ENCODE assay signal across 1 cellular context in genomic region chr7:36092221-36092771, GRCh38.
TF ChIP-seq lines count a peak whose summit lies in the region.

No MANE protein-coding gene starts in this region.

TF ChIP-seq in K562, 482 proteins besides CTCF, POLR2A, EP300 and RAD21 (continued from another document and continues in another):
- peak; percentile 98 for TF ChIP-seq PRDM10 (IDR thresholded peaks at IDR 0.05; ENCODE audit: partially characterized antibody)
- TF ChIP-seq CBX3 (IDR thresholded peaks at IDR 0.05; ENCODE audit: borderline replicate concordance in 1 of 2, low read length in 2 of 2): no peak
- peak; percentile 89 for TF ChIP-seq TAL1 (IDR thresholded peaks at IDR 0.05)
- peak in 1 of 2 experiments; percentile 38; a peak in 1 of 4 replicates for TF ChIP-seq HDAC1 (IDR thresholded peaks at IDR 0.05)
- TF ChIP-seq HINFP (tag; conservative IDR thresholded peaks at IDR 0.05; ENCODE audit: low read depth): peak; percentile 63; the same call in 1 of the 2 replicates
- TF ChIP-seq ZNF592 (IDR thresholded peaks at IDR 0.05): 0 out of 2 replicates have a peak, but pooled peaks have one; percentile 26
- no peak for TF ChIP-seq POLR2AphosphoS2 (IDR thresholded peaks at IDR 0.05; ENCODE audit: low read length)
- peak; percentile 93 for TF ChIP-seq TCF3 (CRISPR knock-in tag; IDR thresholded peaks at IDR 0.05)
- peak; percentile 60 for TF ChIP-seq L3MBTL2 (IDR thresholded peaks at IDR 0.05)
- no peak for TF ChIP-seq PRMT5 (CRISPR knock-in tag; IDR thresholded peaks at IDR 0.05)
- no peak for TF ChIP-seq E4F1 (CRISPR knock-in tag; IDR thresholded peaks at IDR 0.05; ENCODE audit: borderline replicate concordance)
- TF ChIP-seq PTBP1 (IDR thresholded peaks at IDR 0.05; ENCODE audit: low read depth, low read length): no peak
- no peak for TF ChIP-seq ARID3A (IDR thresholded peaks at IDR 0.05; ENCODE audit: borderline replicate concordance, low read depth, low read length)
- TF ChIP-seq STAG1 (CRISPR knock-in tag; IDR thresholded peaks at IDR 0.05; ENCODE audit: borderline replicate concordance): no peak
- peak; percentile 68 for TF ChIP-seq CCNT2 (IDR thresholded peaks at IDR 0.05; ENCODE audit: borderline replicate concordance, extremely low read depth, insufficient read length, low read depth, low read length)
- TF ChIP-seq DPF2 (IDR thresholded peaks at IDR 0.05): peak; percentile 85
- TF ChIP-seq ARID1B (IDR thresholded peaks at IDR 0.05): peak; percentile 93
- TF ChIP-seq CC2D1A (IDR thresholded peaks at IDR 0.05): peak; percentile 23; the same call in 1 of the 2 replicates
- TF ChIP-seq TEAD4 (IDR thresholded peaks at IDR 0.05; ENCODE audit: low read length): peak; percentile 79
- TF ChIP-seq TEAD4 (CRISPR knock-in tag; IDR thresholded peaks at IDR 0.05; ENCODE audit: borderline replicate concordance): no peak
- TF ChIP-seq ELF4 (CRISPR knock-in tag; IDR thresholded peaks at IDR 0.05): no peak
- TF ChIP-seq SOX6 (IDR thresholded peaks at IDR 0.05): peak; percentile 65; the same call in 1 of the 2 replicates
- peak in 1 of 2 experiments; percentile 90; a peak in 2 of 4 replicates for TF ChIP-seq NONO (IDR thresholded peaks at IDR 0.05; ENCODE audit: low read depth in 2 of 2, low read length in 1 of 2)
- TF ChIP-seq ZNF551 (CRISPR knock-in tag; IDR thresholded peaks at IDR 0.05): no peak
- TF ChIP-seq ZMIZ1 (IDR thresholded peaks at IDR 0.05; ENCODE audit: low read depth in 2 of 2, low read length in 2 of 2): peak in 1 of 2 experiments; percentile 62; a peak in 1 of 4 replicates
- TF ChIP-seq HMGN3 (IDR thresholded peaks at IDR 0.05; ENCODE audit: borderline replicate concordance, extremely low read depth, insufficient read length, low read depth, low read length): peak; percentile 51
- TF ChIP-seq CBFA2T2 (conservative IDR thresholded peaks at IDR 0.05): peak; percentile 79
- TF ChIP-seq NCOR1 (IDR thresholded peaks at IDR 0.05): peak; percentile 85
- peak; percentile 67; the same call in 1 of the 2 replicates for TF ChIP-seq SMARCA4 (IDR thresholded peaks at IDR 0.05)
- peak in 1 of 2 experiments; percentile 10 for TF ChIP-seq E2F6 (IDR thresholded peaks at IDR 0.05; ENCODE audit: borderline replicate concordance in 1 of 2, extremely low read depth in 1 of 2, insufficient read depth in 1 of 2, insufficient read length in 1 of 2, low read depth in 1 of 2, low read length in 1 of 2, poor library complexity in 1 of 2, severe bottlenecking in 1 of 2)
- peak; percentile 45; the same call in 1 of the 2 replicates for TF ChIP-seq CXXC5 (CRISPR knock-in tag; IDR thresholded peaks at IDR 0.05)
- no peak for TF ChIP-seq HNRNPLL (IDR thresholded peaks at IDR 0.05; ENCODE audit: low read depth, low read length, poor library complexity, severe bottlenecking)
- peak; percentile 14 for TF ChIP-seq TAF9B (IDR thresholded peaks at IDR 0.05; ENCODE audit: partially characterized antibody)
- TF ChIP-seq GTF2B (IDR thresholded peaks at IDR 0.05; ENCODE audit: extremely low read depth, insufficient read length): no peak
- peak; percentile 48 to 72; a peak in 3 of 4 replicates for TF ChIP-seq TBL1XR1 (IDR thresholded peaks at IDR 0.05; ENCODE audit: low read length in 2 of 2)
- TF ChIP-seq DMBX1 (CRISPR knock-in tag; IDR thresholded peaks at IDR 0.05; ENCODE audit: borderline replicate concordance): peak; percentile 49; the same call in 1 of the 2 replicates
- peak; percentile 78 for TF ChIP-seq LEF1 (IDR thresholded peaks at IDR 0.05)
- no peak for TF ChIP-seq ZKSCAN3 (CRISPR knock-in tag; IDR thresholded peaks at IDR 0.05)
- no peak for TF ChIP-seq CAMTA2 (CRISPR knock-in tag; conservative IDR thresholded peaks at IDR 0.05)
- peak; percentile 39 to 47; a peak in 1 of 4 replicates for TF ChIP-seq MAZ (CRISPR knock-in tag; conservative IDR thresholded peaks at IDR 0.05 in 1 of 2, IDR thresholded peaks at IDR 0.05 in 1 of 2)
- no peak for TF ChIP-seq NR4A1 (CRISPR knock-in tag; IDR thresholded peaks at IDR 0.05)
- TF ChIP-seq NR4A1 (tag; IDR thresholded peaks at IDR 0.05): peak; percentile 17; the same call in 1 of the 2 replicates
- no peak for TF ChIP-seq ZNF274 (IDR thresholded peaks at IDR 0.05; ENCODE audit: borderline replicate concordance, low read depth, low read length)
- no peak for TF ChIP-seq ZNF140 (CRISPR knock-in tag; IDR thresholded peaks at IDR 0.05)
- TF ChIP-seq ZKSCAN8 (CRISPR knock-in tag; IDR thresholded peaks at IDR 0.05): no peak
- TF ChIP-seq SNAPC5 (CRISPR knock-in tag; IDR thresholded peaks at IDR 0.05): no peak
- 0 out of 2 replicates have a peak, but pooled peaks have one; percentile 16 for TF ChIP-seq C11orf30 (IDR thresholded peaks at IDR 0.05; ENCODE audit: low read depth)
